ENCODE assay signal across 15 cellular contexts in the genomic region with DNA sequence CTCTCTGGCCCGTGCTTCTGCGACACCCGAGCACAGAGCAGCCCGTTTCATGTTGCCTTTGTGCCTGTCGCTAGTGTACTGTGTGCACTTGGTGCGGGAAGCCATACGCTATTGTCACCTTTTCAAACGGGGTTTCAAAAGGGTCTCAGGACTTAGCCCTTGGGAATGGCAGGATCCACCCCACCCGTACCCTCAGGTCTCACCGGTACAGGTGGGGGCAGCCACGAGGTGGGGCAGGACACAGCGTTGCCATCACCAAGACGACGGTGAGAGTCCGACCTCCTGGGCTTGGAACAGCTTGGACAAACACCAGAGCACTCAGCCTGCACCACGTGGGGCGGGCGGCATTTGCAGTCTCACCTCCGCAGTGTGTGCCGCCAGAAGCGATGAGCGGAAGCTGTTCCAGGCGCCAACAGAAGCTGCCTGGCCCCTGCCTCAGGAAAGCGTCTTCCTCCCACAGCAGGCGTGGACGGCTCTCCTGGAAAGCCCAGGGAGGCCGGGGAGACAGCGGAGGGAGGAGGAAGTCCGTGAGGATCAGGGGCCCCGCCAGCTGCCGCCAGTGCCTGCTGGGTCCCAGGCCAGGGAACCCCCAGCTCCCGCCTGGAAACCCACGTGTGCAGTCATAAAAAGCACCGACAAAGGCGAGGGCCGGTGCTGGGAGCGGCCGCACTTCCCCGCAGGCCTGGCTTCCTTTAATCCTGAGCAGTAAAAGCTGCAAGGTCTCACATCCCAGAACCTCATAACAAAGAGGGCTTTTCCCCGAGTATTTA.
DNase-seq lines count a peak whose midpoint lies in the region; ATAC-seq and TF ChIP-seq lines count a peak whose summit lies in the region.
"Had no signal": no experiment of that assay in that cellular context is flagged by ENCODE, and none has a peak within 500 bp of the region (broad histone marks: within the 10 kb centered on the region; RNA-seq: fewer than 3 reads in every experiment).

No MANE protein-coding gene starts in this region.

- ATAC-seq in left colon (peak; percentile 64), sciatic nerve (peak; percentile 16), HG03378 (IDR thresholded peaks at IDR 0.05; ENCODE audit: unreplicated experiment) (no peak)
- ATAC-seq: activated CD8-positive, alpha-beta T cell treated with anti-CD3 and anti-CD28 coated beads, Interleukin-2, amount 10 ng/mL, durations not matched to agents 7 days and 5 days; foreskin keratinocyte; naive thymus-derived CD8-positive, alpha-beta T cell had no signal

- no peak for TF ChIP-seq CTCF in HEK293 (tag by site-specific recombination; IDR thresholded peaks at IDR 0.05)
- TF ChIP-seq CTCF in breast epithelium (IDR thresholded peaks at IDR 0.05) = no peak

- peaks cover 0 to 48% of the 10 kb centered on the region in 2 donors for H3K27me3 ChIP-seq in breast epithelium
- H3K27me3 ChIP-seq: foreskin keratinocyte had no signal

- DNase-seq in SW480 (ENCODE audit: low spot score) (peak; percentile 91), left colon (peak; percentile 67 to 70), sciatic nerve (ENCODE audit: low spot score) (no peak), pons (ENCODE audit: low spot score) (no peak), breast epithelium (ENCODE audit: low spot score in 2 of 2) (no peak)
- DNase-seq in activated CD4-positive, alpha-beta T cell treated with anti-CD3 and anti-CD28 coated beads for 4 hours = no peak
- DNase-seq: activated CD8-positive, alpha-beta T cell treated with anti-CD3 and anti-CD28 coated beads, Interleukin-2, amount 10 ng/mL, durations not matched to agents 7 days and 5 days; activated gamma-delta T cell treated with Interleukin-2 at 50 U/mL for 16 hours; foreskin keratinocyte; naive thymus-derived CD8-positive, alpha-beta T cell; NCI-H510A; RPMI8226 had no signal

- H3K9me3 ChIP-seq in HEK293 (ENCODE audit: control insufficient read depth, insufficient read depth, low read depth, low read length) (no peaks in the 10 kb centered on the region), breast epithelium (no peaks in the 10 kb centered on the region)

- no peak for TF ChIP-seq POLR2A in breast epithelium (IDR thresholded peaks at IDR 0.05)

- POLR2A ChIA-PET in HEK293 (lab: Yijun Ruan, JAX) = no interaction called here

- intact Hi-C loops in left colon (cut with DNase I, micrococcal nuclease) = no loop called here
- intact Hi-C loops in sciatic nerve (cut with DNase I) = no loop called here
- intact Hi-C loops in breast epithelium (cut with DNase I; ENCODE audit: low total_unique reads) = no loop called here

- CTCF ChIA-PET in HEK293 (lab: Yijun Ruan, JAX) = no interaction called here

- H3K4me1 ChIP-seq in HEK293 (ENCODE audit: control insufficient read depth, insufficient read depth, low read length) (peaks cover 13% of the 10 kb centered on the region), breast epithelium (no peaks in the 10 kb centered on the region)
- H3K4me1 ChIP-seq: foreskin keratinocyte had no signal

- H3K36me3 ChIP-seq in HEK293 (ENCODE audit: control insufficient read depth in 2 of 2, insufficient read depth in 1 of 2, low read length in 2 of 2) = no peaks in the 10 kb centered on the region
- no peaks in the 10 kb centered on the region for H3K36me3 ChIP-seq in breast epithelium

- H3K27ac ChIP-seq in HEK293 (ENCODE audit: extremely low read depth, low read depth, low read length) (peak overlapping the region; percentile 72), breast epithelium (no peak overlapping the region)
- H3K27ac ChIP-seq: C4-2B, foreskin keratinocyte had no signal

- H3K4me3 ChIP-seq in HEK293 (ENCODE audit: low read depth, low read length) (no peak overlapping the region), breast epithelium (no peak overlapping the region)

TF ChIP-seq in HEK293, 187 proteins besides CTCF, POLR2A, EP300 and RAD21 (continues in another document):
- TF ChIP-seq OSR2 (tag by site-specific recombination; IDR thresholded peaks at IDR 0.05) (peak; percentile 91), ZNF626 (tag by site-specific recombination; IDR thresholded peaks at IDR 0.05) (no peak), ZBTB20 (tag by site-specific recombination; IDR thresholded peaks at IDR 0.05) (peak; percentile 39; the same call in 1 of the 2 replicates), ZNF341 (tag by site-specific recombination; IDR thresholded peaks at IDR 0.05; ENCODE audit: low read depth) (peak; percentile 90), ZNF391 (tag by site-specific recombination; IDR thresholded peaks at IDR 0.05; ENCODE audit: borderline replicate concordance, low read depth) (0 out of 2 replicates have a peak, but pooled peaks have one; percentile 12), ZSCAN30 (tag by site-specific recombination; IDR thresholded peaks at IDR 0.05) (peak; percentile 32; the same call in 1 of the 2 replicates), ZNF157 (tag by site-specific recombination; IDR thresholded peaks at IDR 0.05) (no peak), GLIS2 (tag by site-specific recombination; IDR thresholded peaks at IDR 0.05) (0 out of 2 replicates have a peak, but pooled peaks have one; percentile 12), ZNF416 (tag by site-specific recombination; IDR thresholded peaks at IDR 0.05) (no peak), ZBTB8A (tag by site-specific recombination; IDR thresholded peaks at IDR 0.05) (peak; percentile 41; the same call in 1 of the 2 replicates)
- TF ChIP-seq, protein P1, sequence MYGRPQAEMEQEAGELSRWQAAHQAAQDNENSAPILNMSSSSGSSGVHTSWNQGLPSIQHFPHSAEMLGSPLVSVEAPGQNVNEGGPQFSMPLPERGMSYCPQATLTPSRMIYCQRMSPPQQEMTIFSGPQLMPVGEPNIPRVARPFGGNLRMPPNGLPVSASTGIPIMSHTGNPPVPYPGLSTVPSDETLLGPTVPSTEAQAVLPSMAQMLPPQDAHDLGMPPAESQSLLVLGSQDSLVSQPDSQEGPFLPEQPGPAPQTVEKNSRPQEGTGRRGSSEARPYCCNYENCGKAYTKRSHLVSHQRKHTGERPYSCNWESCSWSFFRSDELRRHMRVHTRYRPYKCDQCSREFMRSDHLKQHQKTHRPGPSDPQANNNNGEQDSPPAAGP (tag by site-specific recombination; IDR thresholded peaks at IDR 0.05) = peak; percentile 32; the same call in 1 of the 2 replicates
- TF ChIP-seq, protein P2, sequence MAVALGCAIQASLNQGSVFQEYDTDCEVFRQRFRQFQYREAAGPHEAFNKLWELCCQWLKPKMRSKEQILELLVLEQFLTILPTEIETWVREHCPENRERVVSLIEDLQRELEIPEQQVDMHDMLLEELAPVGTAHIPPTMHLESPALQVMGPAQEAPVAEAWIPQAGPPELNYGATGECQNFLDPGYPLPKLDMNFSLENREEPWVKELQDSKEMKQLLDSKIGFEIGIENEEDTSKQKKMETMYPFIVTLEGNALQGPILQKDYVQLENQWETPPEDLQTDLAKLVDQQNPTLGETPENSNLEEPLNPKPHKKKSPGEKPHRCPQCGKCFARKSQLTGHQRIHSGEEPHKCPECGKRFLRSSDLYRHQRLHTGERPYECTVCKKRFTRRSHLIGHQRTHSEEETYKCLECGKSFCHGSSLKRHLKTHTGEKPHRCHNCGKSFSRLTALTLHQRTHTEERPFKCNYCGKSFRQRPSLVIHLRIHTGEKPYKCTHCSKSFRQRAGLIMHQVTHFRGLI (tag by site-specific recombination; IDR thresholded peaks at IDR 0.05) = no peak
- TF ChIP-seq, protein P3, sequence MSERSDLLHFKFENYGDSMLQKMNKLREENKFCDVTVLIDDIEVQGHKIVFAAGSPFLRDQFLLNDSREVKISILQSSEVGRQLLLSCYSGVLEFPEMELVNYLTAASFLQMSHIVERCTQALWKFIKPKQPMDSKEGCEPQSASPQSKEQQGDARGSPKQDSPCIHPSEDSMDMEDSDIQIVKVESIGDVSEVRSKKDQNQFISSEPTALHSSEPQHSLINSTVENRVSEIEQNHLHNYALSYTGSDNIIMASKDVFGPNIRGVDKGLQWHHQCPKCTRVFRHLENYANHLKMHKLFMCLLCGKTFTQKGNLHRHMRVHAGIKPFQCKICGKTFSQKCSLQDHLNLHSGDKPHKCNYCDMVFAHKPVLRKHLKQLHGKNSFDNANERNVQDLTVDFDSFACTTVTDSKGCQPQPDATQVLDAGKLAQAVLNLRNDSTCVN (tag by site-specific recombination; optimal IDR thresholded peaks at IDR 0.05) = no peak
- TF ChIP-seq, protein P4, sequence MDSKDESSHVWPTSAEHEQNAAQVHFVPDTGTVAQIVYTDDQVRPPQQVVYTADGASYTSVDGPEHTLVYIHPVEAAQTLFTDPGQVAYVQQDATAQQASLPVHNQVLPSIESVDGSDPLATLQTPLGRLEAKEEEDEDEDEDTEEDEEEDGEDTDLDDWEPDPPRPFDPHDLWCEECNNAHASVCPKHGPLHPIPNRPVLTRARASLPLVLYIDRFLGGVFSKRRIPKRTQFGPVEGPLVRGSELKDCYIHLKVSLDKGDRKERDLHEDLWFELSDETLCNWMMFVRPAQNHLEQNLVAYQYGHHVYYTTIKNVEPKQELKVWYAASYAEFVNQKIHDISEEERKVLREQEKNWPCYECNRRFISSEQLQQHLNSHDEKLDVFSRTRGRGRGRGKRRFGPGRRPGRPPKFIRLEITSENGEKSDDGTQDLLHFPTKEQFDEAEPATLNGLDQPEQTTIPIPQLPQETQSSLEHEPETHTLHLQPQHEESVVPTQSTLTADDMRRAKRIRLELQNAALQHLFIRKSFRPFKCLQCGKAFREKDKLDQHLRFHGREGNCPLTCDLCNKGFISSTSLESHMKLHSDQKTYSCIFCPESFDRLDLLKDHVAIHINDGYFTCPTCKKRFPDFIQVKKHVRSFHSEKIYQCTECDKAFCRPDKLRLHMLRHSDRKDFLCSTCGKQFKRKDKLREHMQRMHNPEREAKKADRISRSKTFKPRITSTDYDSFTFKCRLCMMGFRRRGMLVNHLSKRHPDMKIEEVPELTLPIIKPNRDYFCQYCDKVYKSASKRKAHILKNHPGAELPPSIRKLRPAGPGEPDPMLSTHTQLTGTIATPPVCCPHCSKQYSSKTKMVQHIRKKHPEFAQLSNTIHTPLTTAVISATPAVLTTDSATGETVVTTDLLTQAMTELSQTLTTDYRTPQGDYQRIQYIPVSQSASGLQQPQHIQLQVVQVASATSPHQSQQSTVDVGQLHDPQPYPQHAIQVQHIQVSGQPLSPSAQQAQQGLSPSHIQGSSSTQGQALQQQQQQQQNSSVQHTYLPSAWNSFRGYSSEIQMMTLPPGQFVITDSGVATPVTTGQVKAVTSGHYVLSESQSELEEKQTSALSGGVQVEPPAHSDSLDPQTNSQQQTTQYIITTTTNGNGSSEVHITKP (tag by site-specific recombination; IDR thresholded peaks at IDR 0.05) = no peak

Comparison
In these comparisons a context has a peak if more than half of its experiments do, and no peak if none do; other contexts are left out.
1. DNase-seq: peak in SW480 (single experiment) and left colon (2 of 2); none in sciatic nerve (single experiment), pons (single experiment), activated CD4-positive, alpha-beta T cell treated with anti-CD3 and anti-CD28 coated beads for 4 hours (0 of 2) and breast epithelium (0 of 2).